Comparison of ENCODE assay signal across 19 cellular contexts in the genomic region with DNA sequence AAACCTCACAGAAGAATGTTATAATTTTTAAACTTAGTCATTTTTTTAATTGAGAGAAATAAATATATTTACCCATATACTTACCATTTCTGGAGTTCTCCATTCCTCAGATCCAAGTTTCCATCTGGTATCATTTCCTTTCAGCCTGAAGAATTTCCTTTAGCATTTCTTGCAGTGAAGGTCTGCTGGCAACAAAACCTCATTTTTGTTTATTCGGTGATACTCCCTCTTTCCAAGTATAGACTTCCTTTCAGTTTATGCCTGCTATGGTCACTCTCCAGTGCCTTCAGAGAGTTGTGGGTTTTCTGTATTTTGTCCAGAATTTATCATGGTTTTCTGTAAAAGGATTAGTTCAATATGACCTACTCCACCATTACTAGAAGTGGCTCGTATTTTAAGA.
"Had no signal": no experiment of that assay in that cellular context is flagged by ENCODE, and none has a peak within 500 bp of the region (broad histone marks: within the 10 kb centered on the region; RNA-seq: fewer than 3 reads in every experiment).

No MANE protein-coding gene starts in this region.

- H3K4me3 ChIP-seq: gastroesophageal sphincter, psoas muscle, spleen, testis had no signal

- ATAC-seq: effector memory CD8-positive, alpha-beta T cell; gastroesophageal sphincter; left colon; left ventricle myocardium superior; naive thymus-derived CD4-positive, alpha-beta T cell; psoas muscle; sciatic nerve; stimulated activated memory B cell treated with anti-CD40 and anti-IgM and Interleukin-4, amounts not matched to agents 10 μg/mL and 1 μg/mL and 100 μg/mL, for 72 hours; stimulated activated naive CD8-positive, alpha-beta T cell treated with anti-CD3 and anti-CD28 coated beads, Interleukin-15, amount 100 ng/mL, for 72 hours had no signal

- H2AFZ ChIP-seq: parathyroid adenoma had no signal

- H3K27ac ChIP-seq: gastroesophageal sphincter, parathyroid adenoma, psoas muscle, spleen, testis had no signal

- H3K27ac Mint-ChIP-seq: effector memory CD8-positive, alpha-beta T cell; naive thymus-derived CD4-positive, alpha-beta T cell; nephron progenitor cell; stimulated activated memory B cell treated with anti-CD40 and anti-IgM and Interleukin-4, amounts not matched to agents 10 μg/mL and 1 μg/mL and 100 μg/mL, for 72 hours had no signal

- H3K27me3 ChIP-seq: gastroesophageal sphincter, spleen, testis had no signal

- H3K36me3 ChIP-seq: gastroesophageal sphincter, spleen had no signal

- H3K27me3 Mint-ChIP-seq: effector memory CD8-positive, alpha-beta T cell; naive thymus-derived CD4-positive, alpha-beta T cell; stimulated activated memory B cell treated with anti-CD40 and anti-IgM and Interleukin-4, amounts not matched to agents 10 μg/mL and 1 μg/mL and 100 μg/mL, for 72 hours; stimulated activated naive CD8-positive, alpha-beta T cell treated with anti-CD3 and anti-CD28 coated beads, Interleukin-15, amount 100 ng/mL, for 72 hours had no signal

- H3K9me3 ChIP-seq: gastroesophageal sphincter, testis had no signal

- H3K4me3 Mint-ChIP-seq: effector memory CD8-positive, alpha-beta T cell; naive thymus-derived CD4-positive, alpha-beta T cell; nephron progenitor cell; stimulated activated memory B cell treated with anti-CD40 and anti-IgM and Interleukin-4, amounts not matched to agents 10 μg/mL and 1 μg/mL and 100 μg/mL, for 72 hours; stimulated activated naive CD8-positive, alpha-beta T cell treated with anti-CD3 and anti-CD28 coated beads, Interleukin-15, amount 100 ng/mL, for 72 hours had no signal

- DNase-seq: effector memory CD8-positive, alpha-beta T cell; erythroblast; foreskin fibroblast; glutamatergic neuron; left colon; left ventricle myocardium superior; naive thymus-derived CD4-positive, alpha-beta T cell; nephron progenitor cell; psoas muscle; spleen; stimulated activated CD4-positive, alpha-beta T cell treated with anti-CD3 and anti-CD28 coated beads, Interleukin-15, amount 100 ng/mL, for 24 hours; stimulated activated CD4-positive, alpha-beta T cell treated with anti-CD3 and anti-CD28 coated beads, Interleukin-1b, Interleukin-23, amount 100 ng/mL, for 48 hours; stimulated activated CD4-positive, alpha-beta T cell treated with anti-CD3 and anti-CD28 coated beads, Interleukin-4, amount 100 ng/mL, for 24 hours; stimulated activated naive CD8-positive, alpha-beta T cell treated with anti-CD3 and anti-CD28 coated beads, Interleukin-15, amount 100 ng/mL, for 72 hours; testis had no signal

- H3K4me1 ChIP-seq: gastroesophageal sphincter, parathyroid adenoma, psoas muscle, spleen, testis had no signal

- H3K4me1 Mint-ChIP-seq: nephron progenitor cell; stimulated activated memory B cell treated with anti-CD40 and anti-IgM and Interleukin-4, amounts not matched to agents 10 μg/mL and 1 μg/mL and 100 μg/mL, for 72 hours; stimulated activated naive CD8-positive, alpha-beta T cell treated with anti-CD3 and anti-CD28 coated beads, Interleukin-15, amount 100 ng/mL, for 72 hours had no signal

- H3K9ac ChIP-seq: parathyroid adenoma had no signal
